In genomic region chr12:75364918-75365317, GRCh38 we compare ENCODE assay signal across 17 cellular contexts. TPM values are rescaled to one million over a fixed set of nuclear protein-coding genes. Genes with fewer than 3 reads are reported as not detected.
DNase-seq lines count a peak whose midpoint lies in the region; ATAC-seq and TF ChIP-seq lines count a peak whose summit lies in the region.
"Had no signal": no experiment of that assay in that cellular context is flagged by ENCODE, and none has a peak within 500 bp of the region (broad histone marks: within the 10 kb centered on the region; RNA-seq: fewer than 3 reads in every experiment).

No MANE protein-coding gene starts in this region.

- ATAC-seq in GM23338 (no peak), HG02870 (IDR thresholded peaks at IDR 0.05; ENCODE audit: unreplicated experiment) (no peak)
- ATAC-seq: stimulated activated memory B cell treated with anti-CD40 and anti-IgM and Interleukin-4, amounts not matched to agents 10 μg/mL and 1 μg/mL and 100 μg/mL, for 72 hours had no signal

- no peak overlapping the region for H2AFZ ChIP-seq in GM23338

- H3K4me2 ChIP-seq in GM23338: no peak overlapping the region
- H3K4me2 ChIP-seq: BLaER1 had no signal

- no peak for TF ChIP-seq CTCF in AG09309 (IDR thresholded peaks at IDR 0.05; ENCODE audit: control insufficient read depth, insufficient read depth, low read depth, low read length, missing control alignments)
- no peak for TF ChIP-seq CTCF in GM23338 (conservative IDR thresholded peaks at IDR 0.05; ENCODE audit: low read depth in 2 of 2)
- no peak for TF ChIP-seq CTCF in fibroblast of villous mesenchyme (IDR thresholded peaks at IDR 0.05; ENCODE audit: insufficient read depth, low read depth, low read length)

- DNase-seq in AG09309 (ENCODE audit: low read depth) (peak; percentile 63), GM23338 (ENCODE audit: low spot score) (no peak), NOMO-1 treated with DMSO at 0.1 percent for 48 hours (lab: John Stamatoyannopoulos, UW; ENCODE audit: unreplicated experiment) (peak; percentile 75), fibroblast of villous mesenchyme (ENCODE audit: low read depth) (peak; percentile 62), germinal center (ENCODE audit: low spot score) (no peak), medulla oblongata (ENCODE audit: extremely low spot score) (no peak)
- no peak for DNase-seq in stimulated activated CD8-positive, alpha-beta memory T cell treated with anti-CD3 and anti-CD28 coated beads, Interleukin-4, amount 100 ng/mL, for 48 hours
- DNase-seq: activated naive CD4-positive, alpha-beta T cell treated with Interleukin-2 at 50 U/mL for 16 hours; Karpas-422; posterior cingulate gyrus; stimulated activated CD4-positive, alpha-beta T cell treated with anti-CD3 and anti-CD28 coated beads, Interleukin-2, amount 100 ng/mL, for 48 hours had no signal

- H3K4me3 ChIP-seq in AG09309 (ENCODE audit: control insufficient read depth, low read depth, low read length): no peak overlapping the region
- no peak overlapping the region for H3K4me3 ChIP-seq in GM23338
- H3K4me3 ChIP-seq in fibroblast of villous mesenchyme (ENCODE audit: low read depth, low read length): no peak overlapping the region
- H3K4me3 ChIP-seq: BLaER1 had no signal

- no peaks in the 10 kb centered on the region for H3K27me3 Mint-ChIP-seq in GM23338 (ENCODE audit: insufficient read depth, low read depth, poor library complexity)
- H3K27me3 Mint-ChIP-seq: stimulated activated memory B cell treated with anti-CD40 and anti-IgM and Interleukin-4, amounts not matched to agents 10 μg/mL and 1 μg/mL and 100 μg/mL, for 72 hours had no signal

- no peaks in the 10 kb centered on the region for H3K36me3 ChIP-seq in GM23338 (ENCODE audit: insufficient read depth)
- H3K36me3 ChIP-seq: BLaER1 had no signal

- no peaks in the 10 kb centered on the region for H3K27me3 ChIP-seq in GM23338 (ENCODE audit: insufficient read depth)
- H3K27me3 ChIP-seq: BLaER1 had no signal

- H3K9me3 Mint-ChIP-seq in GM23338: peaks cover 13% of the 10 kb centered on the region; the same call in 2 of the 3 replicates

- no peak overlapping the region for H3K27ac ChIP-seq in GM23338 (ENCODE audit: low read depth)
- H3K27ac ChIP-seq: BLaER1 had no signal

- H3K4me3 Mint-ChIP-seq in GM23338: no peak overlapping the region
- H3K4me3 Mint-ChIP-seq: stimulated activated memory B cell treated with anti-CD40 and anti-IgM and Interleukin-4, amounts not matched to agents 10 μg/mL and 1 μg/mL and 100 μg/mL, for 72 hours had no signal

- peaks cover 36% of the 10 kb centered on the region for H3K4me1 ChIP-seq in GM23338 (ENCODE audit: insufficient read depth)
- H3K4me1 ChIP-seq: BLaER1 had no signal

- peaks cover 35% of the 10 kb centered on the region for H3K4me1 Mint-ChIP-seq in GM23338

- 0 out of 2 replicates have a peak, but pooled peaks cover 4% of the 10 kb centered on the region for H3K9me2 ChIP-seq in GM23338 (ENCODE audit: insufficient read depth)

- no peaks in the 10 kb centered on the region for H3F3A ChIP-seq in GM23338 (replicated peaks; ENCODE audit: low read depth)

- no peaks in the 10 kb centered on the region for H3K79me2 ChIP-seq in GM23338 (replicated peaks; ENCODE audit: insufficient read depth)

- H3K27ac Mint-ChIP-seq in GM23338: 0 out of 2 replicates have a peak overlapping the region, but pooled peaks have one; percentile 12
- H3K27ac Mint-ChIP-seq: stimulated activated memory B cell treated with anti-CD40 and anti-IgM and Interleukin-4, amounts not matched to agents 10 μg/mL and 1 μg/mL and 100 μg/mL, for 72 hours had no signal

- H4K20me1 ChIP-seq in GM23338 (replicated peaks; ENCODE audit: insufficient read depth): no peaks in the 10 kb centered on the region
- H4K20me1 ChIP-seq: BLaER1 had no signal

- peaks cover 25% of the 10 kb centered on the region for H3K36me3 Mint-ChIP-seq in GM23338 (ENCODE audit: low read depth)

TF ChIP-seq in GM23338, 12 proteins besides CTCF, POLR2A, EP300 and RAD21 (continues in another document):
- TF ChIP-seq, protein P1, sequence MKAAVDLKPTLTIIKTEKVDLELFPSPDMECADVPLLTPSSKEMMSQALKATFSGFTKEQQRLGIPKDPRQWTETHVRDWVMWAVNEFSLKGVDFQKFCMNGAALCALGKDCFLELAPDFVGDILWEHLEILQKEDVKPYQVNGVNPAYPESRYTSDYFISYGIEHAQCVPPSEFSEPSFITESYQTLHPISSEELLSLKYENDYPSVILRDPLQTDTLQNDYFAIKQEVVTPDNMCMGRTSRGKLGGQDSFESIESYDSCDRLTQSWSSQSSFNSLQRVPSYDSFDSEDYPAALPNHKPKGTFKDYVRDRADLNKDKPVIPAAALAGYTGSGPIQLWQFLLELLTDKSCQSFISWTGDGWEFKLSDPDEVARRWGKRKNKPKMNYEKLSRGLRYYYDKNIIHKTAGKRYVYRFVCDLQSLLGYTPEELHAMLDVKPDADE (IDR thresholded peaks at IDR 0.05): no peak
- no peak for TF ChIP-seq NANOG (IDR thresholded peaks at IDR 0.05; ENCODE audit: borderline replicate concordance)
- TF ChIP-seq, protein P2, sequence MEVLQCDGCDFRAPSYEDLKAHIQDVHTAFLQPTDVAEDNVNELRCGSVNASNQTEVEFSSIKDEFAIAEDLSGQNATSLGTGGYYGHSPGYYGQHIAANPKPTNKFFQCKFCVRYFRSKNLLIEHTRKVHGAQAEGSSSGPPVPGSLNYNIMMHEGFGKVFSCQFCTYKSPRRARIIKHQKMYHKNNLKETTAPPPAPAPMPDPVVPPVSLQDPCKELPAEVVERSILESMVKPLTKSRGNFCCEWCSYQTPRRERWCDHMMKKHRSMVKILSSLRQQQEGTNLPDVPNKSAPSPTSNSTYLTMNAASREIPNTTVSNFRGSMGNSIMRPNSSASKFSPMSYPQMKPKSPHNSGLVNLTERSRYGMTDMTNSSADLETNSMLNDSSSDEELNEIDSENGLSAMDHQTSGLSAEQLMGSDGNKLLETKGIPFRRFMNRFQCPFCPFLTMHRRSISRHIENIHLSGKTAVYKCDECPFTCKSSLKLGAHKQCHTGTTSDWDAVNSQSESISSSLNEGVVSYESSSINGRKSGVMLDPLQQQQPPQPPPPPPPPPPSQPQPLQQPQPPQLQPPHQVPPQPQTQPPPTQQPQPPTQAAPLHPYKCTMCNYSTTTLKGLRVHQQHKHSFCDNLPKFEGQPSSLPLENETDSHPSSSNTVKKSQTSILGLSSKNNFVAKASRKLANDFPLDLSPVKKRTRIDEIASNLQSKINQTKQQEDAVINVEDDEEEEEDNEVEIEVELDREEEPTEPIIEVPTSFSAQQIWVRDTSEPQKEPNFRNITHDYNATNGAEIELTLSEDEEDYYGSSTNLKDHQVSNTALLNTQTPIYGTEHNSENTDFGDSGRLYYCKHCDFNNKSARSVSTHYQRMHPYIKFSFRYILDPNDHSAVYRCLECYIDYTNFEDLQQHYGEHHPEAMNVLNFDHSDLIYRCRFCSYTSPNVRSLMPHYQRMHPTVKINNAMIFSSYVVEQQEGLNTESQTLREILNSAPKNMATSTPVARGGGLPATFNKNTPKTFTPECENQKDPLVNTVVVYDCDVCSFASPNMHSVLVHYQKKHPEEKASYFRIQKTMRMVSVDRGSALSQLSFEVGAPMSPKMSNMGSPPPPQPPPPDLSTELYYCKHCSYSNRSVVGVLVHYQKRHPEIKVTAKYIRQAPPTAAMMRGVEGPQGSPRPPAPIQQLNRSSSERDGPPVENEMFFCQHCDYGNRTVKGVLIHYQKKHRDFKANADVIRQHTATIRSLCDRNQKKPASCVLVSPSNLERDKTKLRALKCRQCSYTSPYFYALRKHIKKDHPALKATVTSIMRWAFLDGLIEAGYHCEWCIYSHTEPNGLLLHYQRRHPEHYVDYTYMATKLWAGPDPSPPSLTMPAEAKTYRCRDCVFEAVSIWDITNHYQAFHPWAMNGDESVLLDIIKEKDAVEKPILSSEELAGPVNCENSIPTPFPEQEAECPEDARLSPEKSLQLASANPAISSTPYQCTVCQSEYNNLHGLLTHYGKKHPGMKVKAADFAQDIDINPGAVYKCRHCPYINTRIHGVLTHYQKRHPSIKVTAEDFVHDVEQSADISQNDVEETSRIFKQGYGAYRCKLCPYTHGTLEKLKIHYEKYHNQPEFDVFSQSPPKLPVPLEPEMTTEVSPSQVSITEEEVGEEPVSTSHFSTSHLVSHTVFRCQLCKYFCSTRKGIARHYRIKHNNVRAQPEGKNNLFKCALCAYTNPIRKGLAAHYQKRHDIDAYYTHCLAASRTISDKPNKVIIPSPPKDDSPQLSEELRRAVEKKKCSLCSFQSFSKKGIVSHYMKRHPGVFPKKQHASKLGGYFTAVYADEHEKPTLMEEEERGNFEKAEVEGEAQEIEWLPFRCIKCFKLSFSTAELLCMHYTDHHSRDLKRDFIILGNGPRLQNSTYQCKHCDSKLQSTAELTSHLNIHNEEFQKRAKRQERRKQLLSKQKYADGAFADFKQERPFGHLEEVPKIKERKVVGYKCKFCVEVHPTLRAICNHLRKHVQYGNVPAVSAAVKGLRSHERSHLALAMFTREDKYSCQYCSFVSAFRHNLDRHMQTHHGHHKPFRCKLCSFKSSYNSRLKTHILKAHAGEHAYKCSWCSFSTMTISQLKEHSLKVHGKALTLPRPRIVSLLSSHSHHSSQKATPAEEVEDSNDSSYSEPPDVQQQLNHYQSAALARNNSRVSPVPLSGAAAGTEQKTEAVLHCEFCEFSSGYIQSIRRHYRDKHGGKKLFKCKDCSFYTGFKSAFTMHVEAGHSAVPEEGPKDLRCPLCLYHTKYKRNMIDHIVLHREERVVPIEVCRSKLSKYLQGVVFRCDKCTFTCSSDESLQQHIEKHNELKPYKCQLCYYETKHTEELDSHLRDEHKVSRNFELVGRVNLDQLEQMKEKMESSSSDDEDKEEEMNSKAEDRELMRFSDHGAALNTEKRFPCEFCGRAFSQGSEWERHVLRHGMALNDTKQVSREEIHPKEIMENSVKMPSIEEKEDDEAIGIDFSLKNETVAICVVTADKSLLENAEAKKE (CRISPR knock-in tag; IDR thresholded peaks at IDR 0.05): no peak
- TF ChIP-seq ZNF331 (CRISPR knock-in tag; IDR thresholded peaks at IDR 0.05; ENCODE audit: low read depth): no peak
- no peak for TF ChIP-seq EZH2phosphoT487 (IDR thresholded peaks at IDR 0.05; ENCODE audit: unreplicated experiment)
- TF ChIP-seq ZNF114 (CRISPR knock-in tag; IDR thresholded peaks at IDR 0.05): no peak
- TF ChIP-seq POLR2AphosphoS5 (IDR thresholded peaks at IDR 0.05; ENCODE audit: low read depth): no peak
- no peak for TF ChIP-seq EZH2 (IDR thresholded peaks at IDR 0.05; ENCODE audit: low read depth, unreplicated experiment)
- TF ChIP-seq STAT1 (IDR thresholded peaks at IDR 0.05; ENCODE audit: unreplicated experiment): no peak

RNA-seq across cellular contexts. Expression of gene GLIPR1L2, which starts 26.0 kb away (rescaled TPM):
- total RNA-seq in GM23338 (2014; rRNA removed; shearing (Covaris generic)): not detected in 2 replicates
- polyA plus RNA-seq in GM23338 (2016; fragmentation: Nextera tagmentation; extraction: Ambion mirVana): 0.08 and 0.12 TPM in 2 replicates
- 0.32 and 0.43 TPM in 2 replicates for total RNA-seq in fibroblast of villous mesenchyme

RNA-seq across cellular contexts. Expression of gene GLIPR1L1, which starts 30.4 kb away (rescaled TPM):
- not detected in 2 replicates for total RNA-seq in GM23338 (2014; rRNA removed; shearing (Covaris generic))
- 3.1 and 4.4 TPM in 2 replicates for polyA plus RNA-seq in GM23338 (2016; fragmentation: Nextera tagmentation; extraction: Ambion mirVana)
- not detected in 2 replicates for total RNA-seq in fibroblast of villous mesenchyme
- total RNA-seq: chondrocyte, mononuclear cell had no signal
- polyA plus RNA-seq: esophagus had no signal

RNA-seq across cellular contexts. Expression of gene CAPS2, which starts 34.8 kb away (rescaled TPM):
- total RNA-seq in GM23338 (2014; rRNA removed; shearing (Covaris generic)): 4.1 and 7.4 TPM in 2 replicates
- 2.2 and 2.9 TPM in 2 replicates for polyA plus RNA-seq in GM23338 (2016; fragmentation: Nextera tagmentation; extraction: Ambion mirVana)
- 7.8 and 10.0 TPM in 2 replicates for total RNA-seq in fibroblast of villous mesenchyme

Comparison
In these comparisons a context has a peak if more than half of its experiments do, and no peak if none do; other contexts are left out.
1. DNase-seq: peak in AG09309 (single experiment), NOMO-1 treated with DMSO at 0.1 percent for 48 hours (single experiment) and fibroblast of villous mesenchyme (single experiment); none in GM23338 (single experiment), stimulated activated CD8-positive, alpha-beta memory T cell treated with anti-CD3 and anti-CD28 coated beads, Interleukin-4, amount 100 ng/mL, for 48 hours (single experiment), germinal center (single experiment) and medulla oblongata (single experiment).